Comparison of ENCODE assay signal across 1 cellular context in genomic region chr6:42367353-42368011, GRCh38.
TF ChIP-seq lines count a peak whose summit lies in the region.

No MANE protein-coding gene starts in this region.

TF ChIP-seq in GM12878, 131 proteins besides CTCF, POLR2A, EP300 and RAD21 (continued from another document):
- no peak for TF ChIP-seq ZBTB11 (CRISPR knock-in tag; IDR thresholded peaks at IDR 0.05)
- no peak for TF ChIP-seq PBX3 (IDR thresholded peaks at IDR 0.05; ENCODE audit: insufficient replicate concordance, low read depth, low read length)
- TF ChIP-seq NR2F1 (conservative IDR thresholded peaks at IDR 0.05): no peak
- no peak for TF ChIP-seq YY1 (IDR thresholded peaks at IDR 0.05; ENCODE audit: low read depth, low read length)
